In the genomic region with DNA sequence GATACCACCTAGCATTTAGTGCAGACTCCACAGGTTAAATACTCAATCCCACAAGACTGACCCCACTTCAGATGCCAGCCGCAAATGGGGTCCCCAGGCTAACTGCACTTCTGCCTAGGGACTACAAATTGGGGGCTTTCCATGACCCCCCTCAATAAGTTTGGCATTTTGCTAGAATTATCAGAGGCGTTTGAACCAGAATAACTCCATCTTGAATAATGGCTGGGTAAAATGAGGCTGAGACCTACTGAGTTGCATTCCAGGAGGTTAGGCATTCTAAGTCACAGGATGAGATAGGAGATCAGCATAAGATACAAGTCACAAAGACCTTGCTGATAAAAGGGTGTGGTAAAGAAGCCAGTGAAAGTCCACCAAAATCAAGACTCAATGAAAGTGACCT, we compare ENCODE assay signal across 1 cellular context.
TF ChIP-seq lines count a peak whose summit lies in the region.

No MANE protein-coding gene starts in this region.

TF ChIP-seq in K562, 482 proteins besides CTCF, POLR2A, EP300 and RAD21 (continued from another document and continues in another):
- TF ChIP-seq PTRF (tag; IDR thresholded peaks at IDR 0.05), result peak; percentile 93
- TF ChIP-seq, protein P1, sequence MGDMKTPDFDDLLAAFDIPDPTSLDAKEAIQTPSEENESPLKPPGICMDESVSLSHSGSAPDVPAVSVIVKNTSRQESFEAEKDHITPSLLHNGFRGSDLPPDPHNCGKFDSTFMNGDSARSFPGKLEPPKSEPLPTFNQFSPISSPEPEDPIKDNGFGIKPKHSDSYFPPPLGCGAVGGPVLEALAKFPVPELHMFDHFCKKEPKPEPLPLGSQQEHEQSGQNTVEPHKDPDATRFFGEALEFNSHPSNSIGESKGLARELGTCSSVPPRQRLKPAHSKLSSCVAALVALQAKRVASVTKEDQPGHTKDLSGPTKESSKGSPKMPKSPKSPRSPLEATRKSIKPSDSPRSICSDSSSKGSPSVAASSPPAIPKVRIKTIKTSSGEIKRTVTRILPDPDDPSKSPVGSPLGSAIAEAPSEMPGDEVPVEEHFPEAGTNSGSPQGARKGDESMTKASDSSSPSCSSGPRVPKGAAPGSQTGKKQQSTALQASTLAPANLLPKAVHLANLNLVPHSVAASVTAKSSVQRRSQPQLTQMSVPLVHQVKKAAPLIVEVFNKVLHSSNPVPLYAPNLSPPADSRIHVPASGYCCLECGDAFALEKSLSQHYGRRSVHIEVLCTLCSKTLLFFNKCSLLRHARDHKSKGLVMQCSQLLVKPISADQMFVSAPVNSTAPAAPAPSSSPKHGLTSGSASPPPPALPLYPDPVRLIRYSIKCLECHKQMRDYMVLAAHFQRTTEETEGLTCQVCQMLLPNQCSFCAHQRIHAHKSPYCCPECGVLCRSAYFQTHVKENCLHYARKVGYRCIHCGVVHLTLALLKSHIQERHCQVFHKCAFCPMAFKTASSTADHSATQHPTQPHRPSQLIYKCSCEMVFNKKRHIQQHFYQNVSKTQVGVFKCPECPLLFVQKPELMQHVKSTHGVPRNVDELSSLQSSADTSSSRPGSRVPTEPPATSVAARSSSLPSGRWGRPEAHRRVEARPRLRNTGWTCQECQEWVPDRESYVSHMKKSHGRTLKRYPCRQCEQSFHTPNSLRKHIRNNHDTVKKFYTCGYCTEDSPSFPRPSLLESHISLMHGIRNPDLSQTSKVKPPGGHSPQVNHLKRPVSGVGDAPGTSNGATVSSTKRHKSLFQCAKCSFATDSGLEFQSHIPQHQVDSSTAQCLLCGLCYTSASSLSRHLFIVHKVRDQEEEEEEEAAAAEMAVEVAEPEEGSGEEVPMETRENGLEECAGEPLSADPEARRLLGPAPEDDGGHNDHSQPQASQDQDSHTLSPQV (IDR thresholded peaks at IDR 0.05), result no peak
- TF ChIP-seq CREM (IDR thresholded peaks at IDR 0.05; ENCODE audit: low read depth), result no peak
- TF ChIP-seq, protein P2, sequence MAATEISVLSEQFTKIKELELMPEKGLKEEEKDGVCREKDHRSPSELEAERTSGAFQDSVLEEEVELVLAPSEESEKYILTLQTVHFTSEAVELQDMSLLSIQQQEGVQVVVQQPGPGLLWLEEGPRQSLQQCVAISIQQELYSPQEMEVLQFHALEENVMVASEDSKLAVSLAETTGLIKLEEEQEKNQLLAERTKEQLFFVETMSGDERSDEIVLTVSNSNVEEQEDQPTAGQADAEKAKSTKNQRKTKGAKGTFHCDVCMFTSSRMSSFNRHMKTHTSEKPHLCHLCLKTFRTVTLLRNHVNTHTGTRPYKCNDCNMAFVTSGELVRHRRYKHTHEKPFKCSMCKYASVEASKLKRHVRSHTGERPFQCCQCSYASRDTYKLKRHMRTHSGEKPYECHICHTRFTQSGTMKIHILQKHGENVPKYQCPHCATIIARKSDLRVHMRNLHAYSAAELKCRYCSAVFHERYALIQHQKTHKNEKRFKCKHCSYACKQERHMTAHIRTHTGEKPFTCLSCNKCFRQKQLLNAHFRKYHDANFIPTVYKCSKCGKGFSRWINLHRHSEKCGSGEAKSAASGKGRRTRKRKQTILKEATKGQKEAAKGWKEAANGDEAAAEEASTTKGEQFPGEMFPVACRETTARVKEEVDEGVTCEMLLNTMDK (IDR thresholded peaks at IDR 0.05; ENCODE audit: borderline replicate concordance, insufficient read depth, low read depth, low read length, poor library complexity, severe bottlenecking), result no peak
- TF ChIP-seq NFATC3 (IDR thresholded peaks at IDR 0.05), result no peak
- TF ChIP-seq, protein P3, sequence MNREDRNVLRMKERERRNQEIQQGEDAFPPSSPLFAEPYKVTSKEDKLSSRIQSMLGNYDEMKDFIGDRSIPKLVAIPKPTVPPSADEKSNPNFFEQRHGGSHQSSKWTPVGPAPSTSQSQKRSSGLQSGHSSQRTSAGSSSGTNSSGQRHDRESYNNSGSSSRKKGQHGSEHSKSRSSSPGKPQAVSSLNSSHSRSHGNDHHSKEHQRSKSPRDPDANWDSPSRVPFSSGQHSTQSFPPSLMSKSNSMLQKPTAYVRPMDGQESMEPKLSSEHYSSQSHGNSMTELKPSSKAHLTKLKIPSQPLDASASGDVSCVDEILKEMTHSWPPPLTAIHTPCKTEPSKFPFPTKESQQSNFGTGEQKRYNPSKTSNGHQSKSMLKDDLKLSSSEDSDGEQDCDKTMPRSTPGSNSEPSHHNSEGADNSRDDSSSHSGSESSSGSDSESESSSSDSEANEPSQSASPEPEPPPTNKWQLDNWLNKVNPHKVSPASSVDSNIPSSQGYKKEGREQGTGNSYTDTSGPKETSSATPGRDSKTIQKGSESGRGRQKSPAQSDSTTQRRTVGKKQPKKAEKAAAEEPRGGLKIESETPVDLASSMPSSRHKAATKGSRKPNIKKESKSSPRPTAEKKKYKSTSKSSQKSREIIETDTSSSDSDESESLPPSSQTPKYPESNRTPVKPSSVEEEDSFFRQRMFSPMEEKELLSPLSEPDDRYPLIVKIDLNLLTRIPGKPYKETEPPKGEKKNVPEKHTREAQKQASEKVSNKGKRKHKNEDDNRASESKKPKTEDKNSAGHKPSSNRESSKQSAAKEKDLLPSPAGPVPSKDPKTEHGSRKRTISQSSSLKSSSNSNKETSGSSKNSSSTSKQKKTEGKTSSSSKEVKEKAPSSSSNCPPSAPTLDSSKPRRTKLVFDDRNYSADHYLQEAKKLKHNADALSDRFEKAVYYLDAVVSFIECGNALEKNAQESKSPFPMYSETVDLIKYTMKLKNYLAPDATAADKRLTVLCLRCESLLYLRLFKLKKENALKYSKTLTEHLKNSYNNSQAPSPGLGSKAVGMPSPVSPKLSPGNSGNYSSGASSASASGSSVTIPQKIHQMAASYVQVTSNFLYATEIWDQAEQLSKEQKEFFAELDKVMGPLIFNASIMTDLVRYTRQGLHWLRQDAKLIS (CRISPR knock-in tag; IDR thresholded peaks at IDR 0.05), result no peak
- TF ChIP-seq DDX20 (tag; IDR thresholded peaks at IDR 0.05; ENCODE audit: low read depth), result peak; percentile 79; the same call in 1 of the 2 replicates
- no peak for TF ChIP-seq KDM1A (IDR thresholded peaks at IDR 0.05)
- peak; percentile 71; the same call in 1 of the 2 replicates for TF ChIP-seq TEAD2 (tag; IDR thresholded peaks at IDR 0.05)
- no peak for TF ChIP-seq DIDO1 (tag; IDR thresholded peaks at IDR 0.05; ENCODE audit: low read depth)
- TF ChIP-seq JUNB (CRISPR knock-in tag; conservative IDR thresholded peaks at IDR 0.05), result no peak
- no peak for TF ChIP-seq KAT8 (IDR thresholded peaks at IDR 0.05; ENCODE audit: low read depth)
- TF ChIP-seq STAT5B (CRISPR knock-in tag; IDR thresholded peaks at IDR 0.05), result no peak
- peak; percentile 83 for TF ChIP-seq PTTG1 (tag; IDR thresholded peaks at IDR 0.05; ENCODE audit: low read depth)
- no peak for TF ChIP-seq SIN3B (IDR thresholded peaks at IDR 0.05; ENCODE audit: low read depth)
- TF ChIP-seq ZNF76 (CRISPR knock-in tag; IDR thresholded peaks at IDR 0.05; ENCODE audit: borderline replicate concordance), result no peak
- TF ChIP-seq SMAD4 (CRISPR knock-in tag; conservative IDR thresholded peaks at IDR 0.05), result peak; percentile 57
- TF ChIP-seq ZKSCAN8 (CRISPR knock-in tag; IDR thresholded peaks at IDR 0.05), result no peak
- TF ChIP-seq MEF2D (tag; conservative IDR thresholded peaks at IDR 0.05; ENCODE audit: low read depth), result 0 out of 2 replicates have a peak, but pooled peaks have one; percentile 77
- TF ChIP-seq RBM25 (IDR thresholded peaks at IDR 0.05; ENCODE audit: low read depth, low read length, severe bottlenecking), result no peak
- TF ChIP-seq ZNF354B (CRISPR knock-in tag; IDR thresholded peaks at IDR 0.05), result no peak
- TF ChIP-seq, protein P4, sequence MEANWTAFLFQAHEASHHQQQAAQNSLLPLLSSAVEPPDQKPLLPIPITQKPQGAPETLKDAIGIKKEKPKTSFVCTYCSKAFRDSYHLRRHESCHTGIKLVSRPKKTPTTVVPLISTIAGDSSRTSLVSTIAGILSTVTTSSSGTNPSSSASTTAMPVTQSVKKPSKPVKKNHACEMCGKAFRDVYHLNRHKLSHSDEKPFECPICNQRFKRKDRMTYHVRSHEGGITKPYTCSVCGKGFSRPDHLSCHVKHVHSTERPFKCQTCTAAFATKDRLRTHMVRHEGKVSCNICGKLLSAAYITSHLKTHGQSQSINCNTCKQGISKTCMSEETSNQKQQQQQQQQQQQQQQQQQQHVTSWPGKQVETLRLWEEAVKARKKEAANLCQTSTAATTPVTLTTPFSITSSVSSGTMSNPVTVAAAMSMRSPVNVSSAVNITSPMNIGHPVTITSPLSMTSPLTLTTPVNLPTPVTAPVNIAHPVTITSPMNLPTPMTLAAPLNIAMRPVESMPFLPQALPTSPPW (CRISPR knock-in tag; IDR thresholded peaks at IDR 0.05), result no peak
- TF ChIP-seq, protein P5, sequence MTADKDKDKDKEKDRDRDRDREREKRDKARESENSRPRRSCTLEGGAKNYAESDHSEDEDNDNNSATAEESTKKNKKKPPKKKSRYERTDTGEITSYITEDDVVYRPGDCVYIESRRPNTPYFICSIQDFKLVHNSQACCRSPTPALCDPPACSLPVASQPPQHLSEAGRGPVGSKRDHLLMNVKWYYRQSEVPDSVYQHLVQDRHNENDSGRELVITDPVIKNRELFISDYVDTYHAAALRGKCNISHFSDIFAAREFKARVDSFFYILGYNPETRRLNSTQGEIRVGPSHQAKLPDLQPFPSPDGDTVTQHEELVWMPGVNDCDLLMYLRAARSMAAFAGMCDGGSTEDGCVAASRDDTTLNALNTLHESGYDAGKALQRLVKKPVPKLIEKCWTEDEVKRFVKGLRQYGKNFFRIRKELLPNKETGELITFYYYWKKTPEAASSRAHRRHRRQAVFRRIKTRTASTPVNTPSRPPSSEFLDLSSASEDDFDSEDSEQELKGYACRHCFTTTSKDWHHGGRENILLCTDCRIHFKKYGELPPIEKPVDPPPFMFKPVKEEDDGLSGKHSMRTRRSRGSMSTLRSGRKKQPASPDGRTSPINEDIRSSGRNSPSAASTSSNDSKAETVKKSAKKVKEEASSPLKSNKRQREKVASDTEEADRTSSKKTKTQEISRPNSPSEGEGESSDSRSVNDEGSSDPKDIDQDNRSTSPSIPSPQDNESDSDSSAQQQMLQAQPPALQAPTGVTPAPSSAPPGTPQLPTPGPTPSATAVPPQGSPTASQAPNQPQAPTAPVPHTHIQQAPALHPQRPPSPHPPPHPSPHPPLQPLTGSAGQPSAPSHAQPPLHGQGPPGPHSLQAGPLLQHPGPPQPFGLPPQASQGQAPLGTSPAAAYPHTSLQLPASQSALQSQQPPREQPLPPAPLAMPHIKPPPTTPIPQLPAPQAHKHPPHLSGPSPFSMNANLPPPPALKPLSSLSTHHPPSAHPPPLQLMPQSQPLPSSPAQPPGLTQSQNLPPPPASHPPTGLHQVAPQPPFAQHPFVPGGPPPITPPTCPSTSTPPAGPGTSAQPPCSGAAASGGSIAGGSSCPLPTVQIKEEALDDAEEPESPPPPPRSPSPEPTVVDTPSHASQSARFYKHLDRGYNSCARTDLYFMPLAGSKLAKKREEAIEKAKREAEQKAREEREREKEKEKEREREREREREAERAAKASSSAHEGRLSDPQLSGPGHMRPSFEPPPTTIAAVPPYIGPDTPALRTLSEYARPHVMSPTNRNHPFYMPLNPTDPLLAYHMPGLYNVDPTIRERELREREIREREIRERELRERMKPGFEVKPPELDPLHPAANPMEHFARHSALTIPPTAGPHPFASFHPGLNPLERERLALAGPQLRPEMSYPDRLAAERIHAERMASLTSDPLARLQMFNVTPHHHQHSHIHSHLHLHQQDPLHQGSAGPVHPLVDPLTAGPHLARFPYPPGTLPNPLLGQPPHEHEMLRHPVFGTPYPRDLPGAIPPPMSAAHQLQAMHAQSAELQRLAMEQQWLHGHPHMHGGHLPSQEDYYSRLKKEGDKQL (CRISPR knock-in tag; IDR thresholded peaks at IDR 0.05; ENCODE audit: borderline replicate concordance), result no peak
- no peak for TF ChIP-seq GTF2E2 (tag; IDR thresholded peaks at IDR 0.05)
- TF ChIP-seq, protein P6, sequence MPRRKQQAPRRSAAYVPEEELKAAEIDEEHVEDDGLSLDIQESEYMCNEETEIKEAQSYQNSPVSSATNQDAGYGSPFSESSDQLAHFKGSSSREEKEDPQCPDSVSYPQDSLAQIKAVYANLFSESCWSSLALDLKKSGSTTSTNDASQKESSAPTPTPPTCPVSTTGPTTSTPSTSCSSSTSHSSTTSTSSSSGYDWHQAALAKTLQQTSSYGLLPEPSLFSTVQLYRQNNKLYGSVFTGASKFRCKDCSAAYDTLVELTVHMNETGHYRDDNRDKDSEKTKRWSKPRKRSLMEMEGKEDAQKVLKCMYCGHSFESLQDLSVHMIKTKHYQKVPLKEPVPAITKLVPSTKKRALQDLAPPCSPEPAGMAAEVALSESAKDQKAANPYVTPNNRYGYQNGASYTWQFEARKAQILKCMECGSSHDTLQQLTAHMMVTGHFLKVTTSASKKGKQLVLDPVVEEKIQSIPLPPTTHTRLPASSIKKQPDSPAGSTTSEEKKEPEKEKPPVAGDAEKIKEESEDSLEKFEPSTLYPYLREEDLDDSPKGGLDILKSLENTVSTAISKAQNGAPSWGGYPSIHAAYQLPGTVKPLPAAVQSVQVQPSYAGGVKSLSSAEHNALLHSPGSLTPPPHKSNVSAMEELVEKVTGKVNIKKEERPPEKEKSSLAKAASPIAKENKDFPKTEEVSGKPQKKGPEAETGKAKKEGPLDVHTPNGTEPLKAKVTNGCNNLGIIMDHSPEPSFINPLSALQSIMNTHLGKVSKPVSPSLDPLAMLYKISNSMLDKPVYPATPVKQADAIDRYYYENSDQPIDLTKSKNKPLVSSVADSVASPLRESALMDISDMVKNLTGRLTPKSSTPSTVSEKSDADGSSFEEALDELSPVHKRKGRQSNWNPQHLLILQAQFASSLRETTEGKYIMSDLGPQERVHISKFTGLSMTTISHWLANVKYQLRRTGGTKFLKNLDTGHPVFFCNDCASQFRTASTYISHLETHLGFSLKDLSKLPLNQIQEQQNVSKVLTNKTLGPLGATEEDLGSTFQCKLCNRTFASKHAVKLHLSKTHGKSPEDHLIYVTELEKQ (CRISPR knock-in tag; IDR thresholded peaks at IDR 0.05), result 0 out of 2 replicates have a peak, but pooled peaks have one; percentile 31
- no peak for TF ChIP-seq PTBP1 (IDR thresholded peaks at IDR 0.05; ENCODE audit: low read depth, low read length)
- TF ChIP-seq, protein P7, sequence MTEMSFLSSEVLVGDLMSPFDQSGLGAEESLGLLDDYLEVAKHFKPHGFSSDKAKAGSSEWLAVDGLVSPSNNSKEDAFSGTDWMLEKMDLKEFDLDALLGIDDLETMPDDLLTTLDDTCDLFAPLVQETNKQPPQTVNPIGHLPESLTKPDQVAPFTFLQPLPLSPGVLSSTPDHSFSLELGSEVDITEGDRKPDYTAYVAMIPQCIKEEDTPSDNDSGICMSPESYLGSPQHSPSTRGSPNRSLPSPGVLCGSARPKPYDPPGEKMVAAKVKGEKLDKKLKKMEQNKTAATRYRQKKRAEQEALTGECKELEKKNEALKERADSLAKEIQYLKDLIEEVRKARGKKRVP (CRISPR knock-in tag; IDR thresholded peaks at IDR 0.05), result no peak
- TF ChIP-seq ZNF778 (CRISPR knock-in tag; IDR thresholded peaks at IDR 0.05), result no peak
- no peak for TF ChIP-seq NR4A1 (CRISPR knock-in tag; IDR thresholded peaks at IDR 0.05)
- peak; percentile 87 for TF ChIP-seq NR4A1 (tag; IDR thresholded peaks at IDR 0.05)
- TF ChIP-seq NR2C2 (CRISPR knock-in tag; IDR thresholded peaks at IDR 0.05), result no peak
- 0 out of 2 replicates have a peak, but pooled peaks have one; percentile 14 for TF ChIP-seq NR2C2 (tag; IDR thresholded peaks at IDR 0.05)
- no peak for TF ChIP-seq HLTF (IDR thresholded peaks at IDR 0.05)
- TF ChIP-seq ZNF584 (CRISPR knock-in tag; IDR thresholded peaks at IDR 0.05; ENCODE audit: low read depth), result no peak
- TF ChIP-seq, protein P8, sequence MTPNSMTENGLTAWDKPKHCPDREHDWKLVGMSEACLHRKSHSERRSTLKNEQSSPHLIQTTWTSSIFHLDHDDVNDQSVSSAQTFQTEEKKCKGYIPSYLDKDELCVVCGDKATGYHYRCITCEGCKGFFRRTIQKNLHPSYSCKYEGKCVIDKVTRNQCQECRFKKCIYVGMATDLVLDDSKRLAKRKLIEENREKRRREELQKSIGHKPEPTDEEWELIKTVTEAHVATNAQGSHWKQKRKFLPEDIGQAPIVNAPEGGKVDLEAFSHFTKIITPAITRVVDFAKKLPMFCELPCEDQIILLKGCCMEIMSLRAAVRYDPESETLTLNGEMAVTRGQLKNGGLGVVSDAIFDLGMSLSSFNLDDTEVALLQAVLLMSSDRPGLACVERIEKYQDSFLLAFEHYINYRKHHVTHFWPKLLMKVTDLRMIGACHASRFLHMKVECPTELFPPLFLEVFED (CRISPR knock-in tag; conservative IDR thresholded peaks at IDR 0.05), result no peak
